In genomic region chr1:18913065-18913502, GRCh38 we compare ENCODE assay signal across 1 cellular context.
TF ChIP-seq lines count a peak whose summit lies in the region.

No MANE protein-coding gene starts in this region.

TF ChIP-seq in HepG2, 621 proteins besides CTCF, POLR2A, EP300 and RAD21 (continued from another document and continues in another):
- TF ChIP-seq ZNF33A (CRISPR knock-in tag; IDR thresholded peaks at IDR 0.05; ENCODE audit: borderline replicate concordance) (no peak), ZSCAN20 (CRISPR knock-in tag; IDR thresholded peaks at IDR 0.05; ENCODE audit: borderline replicate concordance) (0 out of 2 replicates have a peak, but pooled peaks have one; percentile 54), XRCC5 (optimal IDR thresholded peaks at IDR 0.05; ENCODE audit: low read length) (peak; percentile 98), POLR2AphosphoS2 (IDR thresholded peaks at IDR 0.05; ENCODE audit: low read depth, low read length) (no peak), MBNL3 (CRISPR knock-in tag; conservative IDR thresholded peaks at IDR 0.05) (no peak), ZHX1 (CRISPR knock-in tag; IDR thresholded peaks at IDR 0.05; ENCODE audit: low read depth) (no peak), SALL1 (CRISPR knock-in tag; IDR thresholded peaks at IDR 0.05) (no peak; the same call in 1 of the 2 replicates), GATAD2A (CRISPR knock-in tag; IDR thresholded peaks at IDR 0.05) (0 out of 2 replicates have a peak, but pooled peaks have one; percentile 33), FOXJ3 (CRISPR knock-in tag; IDR thresholded peaks at IDR 0.05; ENCODE audit: borderline replicate concordance) (no peak), ZNF737 (CRISPR knock-in tag; IDR thresholded peaks at IDR 0.05; ENCODE audit: borderline replicate concordance) (no peak), KAT7 (CRISPR knock-in tag; IDR thresholded peaks at IDR 0.05; ENCODE audit: borderline replicate concordance) (no peak), IRF2 (CRISPR knock-in tag; IDR thresholded peaks at IDR 0.05) (no peak), DDIT3 (CRISPR knock-in tag; IDR thresholded peaks at IDR 0.05) (no peak), ZMAT3 (CRISPR knock-in tag; conservative IDR thresholded peaks at IDR 0.05) (0 out of 2 replicates have a peak, but pooled peaks have one; percentile 47), ZNF296 (CRISPR knock-in tag; conservative IDR thresholded peaks at IDR 0.05) (no peak), PAXIP1 (CRISPR knock-in tag; conservative IDR thresholded peaks at IDR 0.05) (no peak), PRMT3 (CRISPR knock-in tag; IDR thresholded peaks at IDR 0.05; ENCODE audit: borderline replicate concordance, low read depth) (no peak), ZNF652 (CRISPR knock-in tag; IDR thresholded peaks at IDR 0.05; ENCODE audit: borderline replicate concordance, low read depth) (no peak), MYC (CRISPR knock-in tag; IDR thresholded peaks at IDR 0.05; ENCODE audit: borderline replicate concordance) (peak; percentile 37; the same call in 1 of the 2 replicates), SNAPC2 (CRISPR knock-in tag; IDR thresholded peaks at IDR 0.05) (no peak), NCOA2 (CRISPR knock-in tag; IDR thresholded peaks at IDR 0.05) (no peak), PHF8 (CRISPR knock-in tag; IDR thresholded peaks at IDR 0.05) (peak; percentile 35; the same call in 1 of the 2 replicates), HDAC2 (CRISPR knock-in tag; IDR thresholded peaks at IDR 0.05) (no peak), AKAP8 (CRISPR knock-in tag; IDR thresholded peaks at IDR 0.05) (no peak), ATRX (CRISPR knock-in tag; IDR thresholded peaks at IDR 0.05; ENCODE audit: borderline replicate concordance) (no peak), ZNF547 (CRISPR knock-in tag; IDR thresholded peaks at IDR 0.05) (no peak), ZNF761 (CRISPR knock-in tag; conservative IDR thresholded peaks at IDR 0.05) (no peak), ERF (CRISPR knock-in tag; IDR thresholded peaks at IDR 0.05) (0 out of 2 replicates have a peak, but pooled peaks have one; percentile 32), ARID3A (IDR thresholded peaks at IDR 0.05; ENCODE audit: low read depth, low read length) (no peak), ZNF615 (CRISPR knock-in tag; IDR thresholded peaks at IDR 0.05; ENCODE audit: borderline replicate concordance) (no peak), MXD1 (CRISPR knock-in tag; IDR thresholded peaks at IDR 0.05) (0 out of 2 replicates have a peak, but pooled peaks have one; percentile 33), NR2F2 (IDR thresholded peaks at IDR 0.05; ENCODE audit: borderline replicate concordance, low read depth) (no peak), NR2C2 (CRISPR knock-in tag; IDR thresholded peaks at IDR 0.05; ENCODE audit: borderline replicate concordance) (no peak), EZH2 (conservative IDR thresholded peaks at IDR 0.05; ENCODE audit: low read depth, low read length) (no peak), ZNF878 (CRISPR knock-in tag; IDR thresholded peaks at IDR 0.05) (no peak), KAT8 (CRISPR knock-in tag; IDR thresholded peaks at IDR 0.05) (no peak), GLI4 (CRISPR knock-in tag; IDR thresholded peaks at IDR 0.05; ENCODE audit: borderline replicate concordance) (no peak), ATF5 (CRISPR knock-in tag; IDR thresholded peaks at IDR 0.05; ENCODE audit: low read depth) (no peak), U2AF1 (optimal IDR thresholded peaks at IDR 0.05; ENCODE audit: low read depth, low read length) (no peak), MYPOP (CRISPR knock-in tag; IDR thresholded peaks at IDR 0.05) (no peak), ZNF747 (CRISPR knock-in tag; IDR thresholded peaks at IDR 0.05; ENCODE audit: borderline replicate concordance) (no peak), NR3C1 (CRISPR knock-in tag; IDR thresholded peaks at IDR 0.05) (no peak), ATF6 (CRISPR knock-in tag; conservative IDR thresholded peaks at IDR 0.05) (no peak), KLF13 (CRISPR knock-in tag; IDR thresholded peaks at IDR 0.05) (no peak), YY1 (IDR thresholded peaks at IDR 0.05; ENCODE audit: insufficient read depth, insufficient replicate concordance, low read depth, low read length) (peak; percentile 62), STAT5B (CRISPR knock-in tag; IDR thresholded peaks at IDR 0.05) (no peak), CHCHD3 (CRISPR knock-in tag; IDR thresholded peaks at IDR 0.05) (no peak), DBP (CRISPR knock-in tag; IDR thresholded peaks at IDR 0.05; ENCODE audit: not compliant biosample characterization) (no peak), NFATC3 (CRISPR knock-in tag; IDR thresholded peaks at IDR 0.05) (no peak), NFYC (CRISPR knock-in tag; IDR thresholded peaks at IDR 0.05) (no peak), LBX2 (CRISPR knock-in tag; IDR thresholded peaks at IDR 0.05; ENCODE audit: borderline replicate concordance) (no peak), FOXC1 (CRISPR knock-in tag; IDR thresholded peaks at IDR 0.05; ENCODE audit: borderline replicate concordance) (no peak), KDM5A (IDR thresholded peaks at IDR 0.05; ENCODE audit: borderline replicate concordance, low read length) (no peak), ZNF577 (CRISPR knock-in tag; IDR thresholded peaks at IDR 0.05; ENCODE audit: borderline replicate concordance, low read depth) (no peak), HIVEP1 (CRISPR knock-in tag; IDR thresholded peaks at IDR 0.05) (no peak), ZNF17 (CRISPR knock-in tag; IDR thresholded peaks at IDR 0.05) (no peak), ZEB1 (IDR thresholded peaks at IDR 0.05; ENCODE audit: insufficient replicate concordance, low read depth) (no peak), GATAD1 (CRISPR knock-in tag; IDR thresholded peaks at IDR 0.05) (no peak), ZNF326 (CRISPR knock-in tag; IDR thresholded peaks at IDR 0.05; ENCODE audit: borderline replicate concordance) (no peak), ZNF276 (CRISPR knock-in tag; IDR thresholded peaks at IDR 0.05; ENCODE audit: low read depth) (no peak)
